8 cellular contexts compared by ENCODE assay signal in the genomic region with DNA sequence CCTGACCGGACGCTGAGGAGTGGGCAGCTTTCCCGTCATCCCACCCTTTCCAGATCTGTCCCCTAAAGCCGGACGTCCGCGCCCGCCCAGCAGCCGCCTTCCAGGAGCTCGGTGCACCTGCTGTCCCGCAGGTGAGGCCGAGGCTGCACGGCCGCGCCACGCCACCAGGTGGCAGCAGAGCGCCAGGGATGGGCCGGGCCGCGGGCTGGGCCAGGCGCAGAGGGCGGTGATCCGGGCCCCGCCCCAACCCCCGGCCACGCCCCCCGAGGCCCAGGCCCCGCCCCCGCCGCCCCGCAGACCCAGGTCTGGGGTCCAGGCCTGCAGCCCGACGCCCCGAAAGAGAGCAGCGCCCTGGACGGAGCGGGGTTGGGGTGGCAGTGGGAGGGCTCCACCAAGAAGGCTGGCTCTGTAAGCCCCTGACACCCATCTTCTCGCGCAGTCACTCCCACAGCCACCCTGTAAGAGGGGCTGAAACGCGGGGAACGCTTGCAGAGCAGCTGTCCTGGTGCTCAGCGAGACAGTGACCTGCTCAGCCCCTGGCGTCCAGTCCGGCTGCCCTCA. TPM values are rescaled to one million over a fixed set of nuclear protein-coding genes. Genes with fewer than 3 reads are reported as not detected.
A peak's percentile ranks its signal among the peaks of the same experiment; 100 is the strongest.
DNase-seq lines count a peak whose midpoint lies in the region; ATAC-seq, FAIRE-seq and TF ChIP-seq lines count a peak whose summit lies in the region.

No MANE protein-coding gene starts in this region.

- no peak for TF ChIP-seq POLR2A in body of pancreas (IDR thresholded peaks at IDR 0.05)

- H3K27me3 ChIP-seq in body of pancreas: no peaks in the 10 kb centered on the region

- H3K36me3 ChIP-seq in body of pancreas (replicated peaks in 1 of 2; ENCODE audit: insufficient read depth in 1 of 2, low read depth in 2 of 2): no peaks in the 10 kb centered on the region
- H3K36me3 ChIP-seq in kidney (ENCODE audit: control insufficient read depth in 1 of 2, insufficient read depth in 2 of 2, low read length in 2 of 2): no peaks in the 10 kb centered on the region

- H3K9ac ChIP-seq in kidney (ENCODE audit: low read length in 2 of 2): peak overlapping the region in 1 of 2 donors; percentile 12

- H3K4me1 ChIP-seq in body of pancreas (peaks cover 60% of the 10 kb centered on the region), kidney (ENCODE audit: control insufficient read depth in 1 of 2, insufficient read depth in 1 of 2, low read depth in 1 of 2, low read length in 2 of 2) (peaks cover 15 to 23% of the 10 kb centered on the region in 2 donors)

- H3K4me3 ChIP-seq in body of pancreas: no peak overlapping the region
- no peak overlapping the region for H3K4me3 ChIP-seq in kidney (ENCODE audit: low read length in 2 of 2)

- peak; percentile 75 to 98 (median 97) for TF ChIP-seq CTCF in body of pancreas (IDR thresholded peaks at IDR 0.05)
- peak; percentile 99 for TF ChIP-seq CTCF in kidney (IDR thresholded peaks at IDR 0.05; ENCODE audit: borderline replicate concordance, extremely low read depth, insufficient read depth)

- no peaks in the 10 kb centered on the region for H3K9me3 ChIP-seq in body of pancreas
- peaks cover 0 to 5% of the 10 kb centered on the region in 2 donors for H3K9me3 ChIP-seq in kidney (ENCODE audit: control insufficient read depth in 1 of 2, low read length in 2 of 2)

- intact Hi-C loops in body of pancreas (cut with DNase I): no loop called here
- intact Hi-C loops in kidney (cut with DNase I): loop anchor here (10.0 kb wide), 1 partner anchor 313 kb away; no protein-coding TSS in a partner anchor

- DNase-seq in NCI-H2081 (lab: John Stamatoyannopoulos, UW) (peak; percentile 50 to 54), NCI-H2081 treated with DMSO at 0.1 percent for 48 hours (lab: John Stamatoyannopoulos, UW) (no peak), HuH-7 (ENCODE audit: low spot score) (peak; percentile 89), UCSD-AML1 (lab: John Stamatoyannopoulos, UW; ENCODE audit: unreplicated experiment) (peak; percentile 31), body of pancreas (peak; percentile 82 to 93 (median 89)), kidney (peak; percentile 93), SIG-M5 (lab: John Stamatoyannopoulos, UW) (no peak)
- DNase-seq in stimulated activated CD4-positive, alpha-beta T cell treated with anti-CD3 and anti-CD28 coated beads, Interleukin-1b, Interleukin-23, amount 100 ng/mL, for 4 hours (ENCODE audit: low read depth in 2 of 2): peak; percentile 89 to 91

- peak; percentile 67 for ATAC-seq in body of pancreas

- FAIRE-seq in kidney (lab: Jason Lieb, UNC): no peak

- peak overlapping the region in 2 of 4 donors; percentile 78 to 86 for H3K27ac ChIP-seq in body of pancreas
- H3K27ac ChIP-seq in kidney (ENCODE audit: low read depth in 2 of 2, low read length in 2 of 2): no peak overlapping the region

- 10 to 36% methylated on average over 8 to 40 of the region's 45 CpGs for WGBS in body of pancreas, 2 donors

RNA-seq across cellular contexts. Expression of gene FOXL3, which starts 32.2 kb away (rescaled TPM):
- not detected for total RNA-seq in body of pancreas
- not detected for total RNA-seq in kidney
- not detected for polyA plus RNA-seq in kidney (ENCODE audit: insufficient read depth, low read depth, low replicate concordance)

Comparison
In these comparisons a context has a peak if more than half of its experiments do, and no peak if none do; other contexts are left out.
1. DNase-seq: peak in NCI-H2081 (2 of 2), HuH-7 (single experiment), UCSD-AML1 (single experiment), body of pancreas (4 of 4), kidney (single experiment) and stimulated activated CD4-positive, alpha-beta T cell treated with anti-CD3 and anti-CD28 coated beads, Interleukin-1b, Interleukin-23, amount 100 ng/mL, for 4 hours (2 of 2); none in NCI-H2081 treated with DMSO at 0.1 percent for 48 hours (single experiment) and SIG-M5 (single experiment).